ENCODE assay signal across 23 cellular contexts in genomic region chr19:53007200-53008054, GRCh38. TPM values are rescaled to one million over a fixed set of nuclear protein-coding genes. Genes with fewer than 3 reads are reported as not detected.
DNase-seq lines count a peak whose midpoint lies in the region; ATAC-seq and TF ChIP-seq lines count a peak whose summit lies in the region.
"Had no signal": no experiment of that assay in that cellular context is flagged by ENCODE, and none has a peak within 500 bp of the region (broad histone marks: within the 10 kb centered on the region; RNA-seq: fewer than 3 reads in every experiment).

No MANE protein-coding gene starts in this region.

- H3K4me3 Mint-ChIP-seq in stimulated activated effector memory CD8-positive, alpha-beta T cell treated with anti-CD3 and anti-CD28 coated beads, Interleukin-12 subunit alpha, Interleukin-12 subunit beta, amount 100 ng/mL, for 72 hours, result peak overlapping the region; percentile 42
- H3K4me3 Mint-ChIP-seq: CD4-positive, alpha-beta T cell had no signal

- no peak overlapping the region for H3K27ac Mint-ChIP-seq in stimulated activated effector memory CD8-positive, alpha-beta T cell treated with anti-CD3 and anti-CD28 coated beads, Interleukin-12 subunit alpha, Interleukin-12 subunit beta, amount 100 ng/mL, for 72 hours
- H3K27ac Mint-ChIP-seq: CD4-positive, alpha-beta T cell had no signal

- WGBS in heart right ventricle, 2 donors, result 32 to 48% methylated on average over 12 of the region's 12 CpGs

- peak overlapping the region in 3 of 10 donors; percentile 9 to 36 (median 15) for H3K27ac ChIP-seq in heart right ventricle
- H3K27ac ChIP-seq: 22Rv1, RWPE1, stomach, tibial artery had no signal

- peak overlapping the region in 5 of 10 donors; percentile 1 to 41 (median 10) for H3K4me3 ChIP-seq in heart right ventricle
- H3K4me3 ChIP-seq: stomach, tibial artery had no signal

- no peaks in the 10 kb centered on the region for H3K4me1 ChIP-seq in heart right ventricle
- H3K4me1 ChIP-seq: stomach, tibial artery had no signal

- no peak for TF ChIP-seq CTCF in heart right ventricle (IDR thresholded peaks at IDR 0.05)

- H3K36me3 Mint-ChIP-seq in stimulated activated effector memory CD8-positive, alpha-beta T cell treated with anti-CD3 and anti-CD28 coated beads, Interleukin-12 subunit alpha, Interleukin-12 subunit beta, amount 100 ng/mL, for 72 hours, result no peaks in the 10 kb centered on the region

- H3K27me3 ChIP-seq in heart right ventricle, result peaks cover 0 to 28% (median 4%) of the 10 kb centered on the region in 7 donors

- DNase-seq in DMS 273 (lab: John Stamatoyannopoulos, UW; ENCODE audit: unreplicated experiment) (peak; percentile 73), DMS 273 treated with DMSO at 0.1 percent for 48 hours (lab: John Stamatoyannopoulos, UW) (no peak), heart right ventricle (no peak), cardiac septum (ENCODE audit: low spot score) (no peak), OCI-M1 (lab: John Stamatoyannopoulos, UW) (peak; percentile 73), SHP77 (lab: John Stamatoyannopoulos, UW) (no peak), dedifferentiated amniotic fluid mesenchymal stem cell (ENCODE audit: extremely low spot score) (no peak)
- DNase-seq in stimulated activated effector memory CD8-positive, alpha-beta T cell treated with anti-CD3 and anti-CD28 coated beads, Interleukin-12 subunit alpha, Interleukin-12 subunit beta, amount 100 ng/mL, for 72 hours (ENCODE audit: low spot score in 2 of 2), result no peak
- DNase-seq: activated CD8-positive, alpha-beta memory T cell treated with anti-CD3 and anti-CD28 coated beads, Interleukin-2, amount 50 U/mL, for 48 hours; activated gamma-delta T cell treated with Interleukin-2 at 50 U/mL for 16 hours; CD4-positive, alpha-beta T cell; GOT3; heart left ventricle; NCI-H1092 treated with DMSO at 0.1 percent for 48 hours; NCI-H2081 treated with DMSO at 0.1 percent for 48 hours; posterior cingulate gyrus; stomach; T-helper 9 cell; tibial artery had no signal

- no peaks in the 10 kb centered on the region for H3K9me3 Mint-ChIP-seq in stimulated activated effector memory CD8-positive, alpha-beta T cell treated with anti-CD3 and anti-CD28 coated beads, Interleukin-12 subunit alpha, Interleukin-12 subunit beta, amount 100 ng/mL, for 72 hours
- H3K9me3 Mint-ChIP-seq: CD4-positive, alpha-beta T cell had no signal

- peak in 5 of 8 donors; percentile 31 to 75 (median 53) for ATAC-seq in heart right ventricle
- ATAC-seq in stimulated activated effector memory CD8-positive, alpha-beta T cell treated with anti-CD3 and anti-CD28 coated beads, Interleukin-12 subunit alpha, Interleukin-12 subunit beta, amount 100 ng/mL, for 72 hours, result peak; percentile 80

- peaks cover 12% of the 10 kb centered on the region for H3K4me1 Mint-ChIP-seq in stimulated activated effector memory CD8-positive, alpha-beta T cell treated with anti-CD3 and anti-CD28 coated beads, Interleukin-12 subunit alpha, Interleukin-12 subunit beta, amount 100 ng/mL, for 72 hours

- H3K9me3 ChIP-seq in heart right ventricle, result peaks cover 0 to 15% (median 0%) of the 10 kb centered on the region in 11 donors
- H3K9me3 ChIP-seq: heart left ventricle, tibial artery had no signal

- intact Hi-C loops in heart right ventricle (cut with DNase I), result no loop called here
- intact Hi-C loops in cardiac septum (cut with DNase I), result no loop called here

- H3K36me3 ChIP-seq in heart right ventricle, result no peaks in the 10 kb centered on the region
- H3K36me3 ChIP-seq: heart left ventricle, stomach, tibial artery had no signal

RNA-seq across cellular contexts. Expression of gene ERVV-1, which starts 6.3 kb away (rescaled TPM):
- total RNA-seq in heart right ventricle (under 1 TPM in 1 of 10 donors, not detected in 9; 0.19 TPM), cardiac septum (not detected)
- under 1 TPM in 1 of 2 donors, not detected in 1; 0.03 TPM for polyA plus RNA-seq in heart right ventricle
- total RNA-seq: CD4-positive, alpha-beta T cell; cerebellum; heart left ventricle; mammary epithelial cell; stomach had no signal
- polyA plus RNA-seq: mammary epithelial cell, stomach had no signal

RNA-seq across cellular contexts. Expression of gene ERVV-2, which starts 37.1 kb away (rescaled TPM):
- total RNA-seq in heart right ventricle, result not detected
- not detected for polyA plus RNA-seq in heart right ventricle
- total RNA-seq in cardiac septum, result not detected
- total RNA-seq: CD4-positive, alpha-beta T cell; cerebellum; heart left ventricle; mammary epithelial cell; stomach had no signal
- polyA plus RNA-seq: heart left ventricle, mammary epithelial cell, stomach had no signal

RNA-seq across cellular contexts. Expression of gene ZNF816, which starts 44.7 kb away (rescaled TPM):
- total RNA-seq in heart right ventricle, result 10 to 100 TPM in 1 of 10 donors, 1 to 10 TPM in 9; 3.8 to 11.8 (median 5.6) TPM
- 1 to 10 TPM; 1.6 to 1.9 TPM for polyA plus RNA-seq in heart right ventricle
- total RNA-seq in cardiac septum, result 5.2 TPM

Comparison
In these comparisons a context has a peak if more than half of its experiments do, and no peak if none do; other contexts are left out.
1. DNase-seq: peak in DMS 273 (single experiment) and OCI-M1 (single experiment); none in DMS 273 treated with DMSO at 0.1 percent for 48 hours (single experiment), heart right ventricle (0 of 2), cardiac septum (single experiment), stimulated activated effector memory CD8-positive, alpha-beta T cell treated with anti-CD3 and anti-CD28 coated beads, Interleukin-12 subunit alpha, Interleukin-12 subunit beta, amount 100 ng/mL, for 72 hours (0 of 2), SHP77 (0 of 2) and dedifferentiated amniotic fluid mesenchymal stem cell (single experiment).